In the genomic region with DNA sequence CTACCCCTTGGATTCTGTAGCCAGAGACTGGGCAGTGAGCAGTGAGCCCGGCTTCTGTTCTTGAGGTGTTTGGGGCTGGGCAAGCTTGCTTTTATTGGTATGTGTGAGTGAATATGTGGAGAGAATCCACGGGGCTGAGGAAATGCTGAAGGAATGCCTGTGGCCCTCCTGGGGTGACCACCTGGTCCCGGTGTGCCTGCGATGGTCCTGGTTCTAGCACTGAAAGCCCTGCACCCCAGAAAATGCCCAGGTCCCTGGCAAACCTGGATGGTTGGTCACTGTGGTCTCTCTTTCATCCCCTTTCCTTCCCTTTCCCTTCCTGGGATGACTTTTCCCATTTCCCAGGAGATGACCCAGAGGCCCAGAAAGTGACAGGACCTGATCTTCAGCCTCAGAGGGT, we compare ENCODE assay signal across 23 cellular contexts. TPM values are rescaled to one million over a fixed set of nuclear protein-coding genes. Genes with fewer than 3 reads are reported as not detected.
A peak's percentile ranks its signal among the peaks of the same experiment; 100 is the strongest.
DNase-seq lines count a peak whose midpoint lies in the region; ATAC-seq and TF ChIP-seq lines count a peak whose summit lies in the region.
"Had no signal": no experiment of that assay in that cellular context is flagged by ENCODE, and none has a peak within 500 bp of the region (broad histone marks: within the 10 kb centered on the region; RNA-seq: fewer than 3 reads in every experiment).

No MANE protein-coding gene starts in this region.

- ATAC-seq in left cardiac atrium (no peak), foreskin keratinocyte (no peak)
- ATAC-seq: body of pancreas, natural killer cell had no signal

- H3K9me3 ChIP-seq in left ventricle myocardium inferior (replicated peaks) = no peaks in the 10 kb centered on the region
- H3K9me3 ChIP-seq in iPS-15b (ENCODE audit: control insufficient read depth, insufficient read depth, low read length) = no peaks in the 10 kb centered on the region
- no peaks in the 10 kb centered on the region for H3K9me3 ChIP-seq in vagina
- H3K9me3 ChIP-seq: body of pancreas had no signal

- H3K9ac ChIP-seq in iPS-15b (ENCODE audit: low read depth, low read length) = peak overlapping the region; percentile 24

- DNase-seq in left ventricle myocardium inferior (no peak), left cardiac atrium (no peak), vagina (ENCODE audit: extremely low spot score in 2 of 2) (no peak), foreskin keratinocyte (no peak), DMS79 (lab: John Stamatoyannopoulos, UW) (no peak)
- DNase-seq: activated CD4-positive, alpha-beta memory T cell treated with anti-CD3 and anti-CD28 coated beads, Interleukin-2, amount 10 ng/mL, durations not matched to agents 7 days and 5 days; activated CD4-positive, CD25-positive, alpha-beta regulatory T cell; activated naive CD4-positive, alpha-beta T cell treated with anti-CD3 and anti-CD28 coated beads, Interleukin-2, amount 50 U/mL, for 16 hours; body of pancreas; CD4-positive, CD25-positive, alpha-beta regulatory T cell; DMS53; Kasumi-1; natural killer cell; NCI-H1048; NCI-H2029 treated with DMSO at 0.1 percent for 48 hours; small intestine; stimulated activated CD4-positive, alpha-beta T cell treated with anti-CD3 and anti-CD28 coated beads, Interleukin-4, amount 100 ng/mL, for 1 hour; T1000 had no signal

- H3K27ac ChIP-seq in left ventricle myocardium inferior (replicated peaks) = peak overlapping the region; percentile 96
- H3K27ac ChIP-seq in vagina = peak overlapping the region; percentile 96
- H3K27ac ChIP-seq in foreskin keratinocyte = no peak overlapping the region
- H3K27ac ChIP-seq: body of pancreas, epithelial cell of prostate, SK-N-MC had no signal

- H3K36me3 ChIP-seq in left ventricle myocardium inferior (peaks cover 15% of the 10 kb centered on the region), iPS-15b (ENCODE audit: control insufficient read depth, insufficient read depth, low read length) (no peaks in the 10 kb centered on the region), vagina (peaks cover 0 to 7% of the 10 kb centered on the region in 2 donors)

- H3K27me3 ChIP-seq in left ventricle myocardium inferior (ENCODE audit: low read depth) (no peaks in the 10 kb centered on the region), iPS-15b (ENCODE audit: control insufficient read depth, insufficient read depth, low read length) (no peaks in the 10 kb centered on the region), vagina (no peaks in the 10 kb centered on the region), foreskin keratinocyte (no peaks in the 10 kb centered on the region)
- H3K27me3 ChIP-seq: body of pancreas had no signal

- TF ChIP-seq CTCF in left ventricle myocardium inferior (IDR thresholded peaks at IDR 0.05; ENCODE audit: borderline replicate concordance) (no peak), vagina (IDR thresholded peaks at IDR 0.05) (no peak), foreskin keratinocyte (conservative IDR thresholded peaks at IDR 0.05) (no peak)

- no peak overlapping the region for H3K4me3 ChIP-seq in left ventricle myocardium inferior
- no peak overlapping the region for H3K4me3 ChIP-seq in iPS-15b (ENCODE audit: low read depth, low read length)
- no peak overlapping the region for H3K4me3 ChIP-seq in vagina
- H3K4me3 ChIP-seq: body of pancreas, SK-N-MC had no signal

- TF ChIP-seq POLR2A in vagina (IDR thresholded peaks at IDR 0.05) = no peak

- intact Hi-C loops in left ventricle myocardium inferior (cut with micrococcal nuclease) = loop anchor here (10.0 kb wide), 1 partner anchor 87 kb away; no protein-coding TSS in a partner anchor
- intact Hi-C loops in left cardiac atrium (cut with DNase I) = no loop called here
- intact Hi-C loops in vagina (cut with DNase I) = no loop called here

- H3K4me1 ChIP-seq in left ventricle myocardium inferior = peaks cover 75% of the 10 kb centered on the region
- peaks cover 10% of the 10 kb centered on the region for H3K4me1 ChIP-seq in iPS-15b (ENCODE audit: control insufficient read depth, insufficient read depth, low read length)
- peaks cover 57% of the 10 kb centered on the region for H3K4me1 ChIP-seq in vagina
- H3K4me1 ChIP-seq in foreskin keratinocyte = peaks cover 2% of the 10 kb centered on the region

RNA-seq across cellular contexts. Expression of a gene that starts 4.2 kb away (rescaled TPM):
- 118 TPM for total RNA-seq in left ventricle myocardium inferior
- 100 to 1,000 TPM in 1 of 2 donors, 10 to 100 TPM in 1; 68.5 to 108 TPM for total RNA-seq in left cardiac atrium
- 47.9 TPM for total RNA-seq in vagina
- total RNA-seq in foreskin keratinocyte = 7.7 and 8.7 TPM in 2 replicates
- polyA plus RNA-seq in foreskin keratinocyte = 5.3 and 6.1 TPM in 2 replicates
- polyA plus RNA-seq: CD4-positive, CD25-positive, alpha-beta regulatory T cell had no signal

RNA-seq across cellular contexts. Expression of a gene that starts 27.7 kb away (rescaled TPM):
- total RNA-seq in left ventricle myocardium inferior (0.22 TPM), left cardiac atrium (under 1 TPM in 1 of 2 donors, not detected in 1; 0.86 TPM), vagina (not detected), foreskin keratinocyte (not detected in 2 replicates)
- polyA plus RNA-seq in foreskin keratinocyte = not detected in 2 replicates
- total RNA-seq: activated CD4-positive, alpha-beta memory T cell treated with anti-CD3 and anti-CD28 coated beads, Interleukin-2, amount 10 ng/mL, durations not matched to agents 7 days and 5 days; body of pancreas; CD4-positive, CD25-positive, alpha-beta regulatory T cell; dermis microvascular lymphatic vessel endothelial cell; natural killer cell; posterior vena cava had no signal
- polyA plus RNA-seq: CD4-positive, CD25-positive, alpha-beta regulatory T cell had no signal

RNA-seq across cellular contexts. Expression of a gene that starts 44.9 kb away (rescaled TPM):
- 552 TPM for total RNA-seq in left ventricle myocardium inferior
- 100 to 1,000 TPM; 431 to 706 TPM for total RNA-seq in left cardiac atrium
- not detected for total RNA-seq in vagina
- total RNA-seq in foreskin keratinocyte = not detected in 2 replicates
- polyA plus RNA-seq in foreskin keratinocyte = not detected in 2 replicates
- total RNA-seq: CD4-positive, CD25-positive, alpha-beta regulatory T cell; dermis microvascular lymphatic vessel endothelial cell; natural killer cell had no signal
- polyA plus RNA-seq: CD4-positive, CD25-positive, alpha-beta regulatory T cell had no signal

RNA-seq across cellular contexts. Expression of a gene that starts 57.2 kb away (rescaled TPM):
- total RNA-seq in left ventricle myocardium inferior = 20.0 TPM
- total RNA-seq in left cardiac atrium = 10 to 100 TPM; 26.5 to 35.9 TPM
- total RNA-seq in vagina = 128 TPM
- total RNA-seq in foreskin keratinocyte = 24.7 and 26.9 TPM in 2 replicates
- polyA plus RNA-seq in foreskin keratinocyte = 3.3 and 3.5 TPM in 2 replicates

Comparison
In these comparisons a context has a peak if more than half of its experiments do, and no peak if none do; other contexts are left out.
1. RNA of a gene that starts 44.9 kb away (total RNA-seq): 431 to 706 TPM in left cardiac atrium and 552 TPM in left ventricle myocardium inferior (single experiment); not detected in vagina (single experiment) and not detected in foreskin keratinocyte; every median in the first group is over 100 times any median in the second.